1 cellular context compared by ENCODE assay signal in genomic region chr13:46278474-46278873, GRCh38.
TF ChIP-seq lines count a peak whose summit lies in the region.

No MANE protein-coding gene starts in this region.

TF ChIP-seq in K562, 482 proteins besides CTCF, POLR2A, EP300 and RAD21 (continued from another document):
- TF ChIP-seq PATZ1 (CRISPR knock-in tag; IDR thresholded peaks at IDR 0.05; ENCODE audit: borderline replicate concordance), result no peak
- TF ChIP-seq AFF1 (IDR thresholded peaks at IDR 0.05; ENCODE audit: low read depth in 1 of 2, partially characterized antibody in 2 of 2), result no peak
- no peak for TF ChIP-seq ILK (tag; IDR thresholded peaks at IDR 0.05; ENCODE audit: borderline replicate concordance, low read depth)
- no peak for TF ChIP-seq SRSF3 (IDR thresholded peaks at IDR 0.05; ENCODE audit: insufficient read depth, low read length)
- 0 out of 2 replicates have a peak, but pooled peaks have one; percentile 27 for TF ChIP-seq MGA (IDR thresholded peaks at IDR 0.05)
- 0 out of 2 replicates have a peak, but pooled peaks have one; percentile 21 for TF ChIP-seq VEZF1 (CRISPR knock-in tag; IDR thresholded peaks at IDR 0.05)
- TF ChIP-seq ZNF592 (IDR thresholded peaks at IDR 0.05), result no peak
- no peak for TF ChIP-seq DDX20 (tag; IDR thresholded peaks at IDR 0.05; ENCODE audit: low read depth)
- TF ChIP-seq YY1 (IDR thresholded peaks at IDR 0.05; ENCODE audit: borderline replicate concordance in 1 of 3, control insufficient read depth in 1 of 3, extremely low read depth in 1 of 3, insufficient read depth in 3 of 3, insufficient read length in 1 of 3, insufficient replicate concordance in 2 of 3, low read depth in 1 of 3, low read length in 2 of 3), result peak in 1 of 3 experiments; percentile 9
- TF ChIP-seq SP1 (CRISPR knock-in tag; IDR thresholded peaks at IDR 0.05), result no peak
- TF ChIP-seq SRSF1 (IDR thresholded peaks at IDR 0.05; ENCODE audit: low read depth, low read length), result no peak
- no peak for TF ChIP-seq CBFA2T3 (IDR thresholded peaks at IDR 0.05)
- no peak for TF ChIP-seq USF2 (CRISPR knock-in tag; IDR thresholded peaks at IDR 0.05)
- no peak for TF ChIP-seq MYBL2 (IDR thresholded peaks at IDR 0.05; ENCODE audit: low read depth)
- no peak for TF ChIP-seq MYBL2 (CRISPR knock-in tag; IDR thresholded peaks at IDR 0.05; ENCODE audit: borderline replicate concordance)
